ENCODE assay signal across 1 cellular context in genomic region chr7:40192036-40192435, GRCh38.
TF ChIP-seq lines count a peak whose summit lies in the region.

No MANE protein-coding gene starts in this region.

TF ChIP-seq in GM23338, 12 proteins besides CTCF, POLR2A, EP300 and RAD21 (continued from another document):
- TF ChIP-seq, protein P1, sequence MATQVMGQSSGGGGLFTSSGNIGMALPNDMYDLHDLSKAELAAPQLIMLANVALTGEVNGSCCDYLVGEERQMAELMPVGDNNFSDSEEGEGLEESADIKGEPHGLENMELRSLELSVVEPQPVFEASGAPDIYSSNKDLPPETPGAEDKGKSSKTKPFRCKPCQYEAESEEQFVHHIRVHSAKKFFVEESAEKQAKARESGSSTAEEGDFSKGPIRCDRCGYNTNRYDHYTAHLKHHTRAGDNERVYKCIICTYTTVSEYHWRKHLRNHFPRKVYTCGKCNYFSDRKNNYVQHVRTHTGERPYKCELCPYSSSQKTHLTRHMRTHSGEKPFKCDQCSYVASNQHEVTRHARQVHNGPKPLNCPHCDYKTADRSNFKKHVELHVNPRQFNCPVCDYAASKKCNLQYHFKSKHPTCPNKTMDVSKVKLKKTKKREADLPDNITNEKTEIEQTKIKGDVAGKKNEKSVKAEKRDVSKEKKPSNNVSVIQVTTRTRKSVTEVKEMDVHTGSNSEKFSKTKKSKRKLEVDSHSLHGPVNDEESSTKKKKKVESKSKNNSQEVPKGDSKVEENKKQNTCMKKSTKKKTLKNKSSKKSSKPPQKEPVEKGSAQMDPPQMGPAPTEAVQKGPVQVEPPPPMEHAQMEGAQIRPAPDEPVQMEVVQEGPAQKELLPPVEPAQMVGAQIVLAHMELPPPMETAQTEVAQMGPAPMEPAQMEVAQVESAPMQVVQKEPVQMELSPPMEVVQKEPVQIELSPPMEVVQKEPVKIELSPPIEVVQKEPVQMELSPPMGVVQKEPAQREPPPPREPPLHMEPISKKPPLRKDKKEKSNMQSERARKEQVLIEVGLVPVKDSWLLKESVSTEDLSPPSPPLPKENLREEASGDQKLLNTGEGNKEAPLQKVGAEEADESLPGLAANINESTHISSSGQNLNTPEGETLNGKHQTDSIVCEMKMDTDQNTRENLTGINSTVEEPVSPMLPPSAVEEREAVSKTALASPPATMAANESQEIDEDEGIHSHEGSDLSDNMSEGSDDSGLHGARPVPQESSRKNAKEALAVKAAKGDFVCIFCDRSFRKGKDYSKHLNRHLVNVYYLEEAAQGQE (IDR thresholded peaks at IDR 0.05; ENCODE audit: unreplicated experiment) = no peak
